ENCODE assay signal across 24 cellular contexts in the genomic region with DNA sequence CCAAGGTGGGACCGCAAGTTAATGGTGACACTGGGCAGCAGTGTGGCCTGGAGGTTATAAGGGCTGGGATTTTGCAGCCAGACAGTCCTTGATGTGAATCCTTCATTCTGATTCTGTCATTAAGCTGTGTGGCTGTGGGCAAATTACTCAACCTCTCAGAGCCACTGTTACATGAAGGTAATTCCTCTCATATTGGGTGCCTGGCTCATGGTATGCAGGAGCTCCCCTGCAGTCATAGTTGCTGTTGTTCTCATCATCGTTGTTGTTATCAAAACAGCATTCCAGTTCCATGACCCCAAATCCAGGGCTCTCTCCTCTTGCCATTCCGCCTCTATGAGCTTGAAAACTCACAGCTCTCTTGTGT. TPM values are rescaled to one million over a fixed set of nuclear protein-coding genes. Genes with fewer than 3 reads are reported as not detected.
DNase-seq lines count a peak whose midpoint lies in the region; ATAC-seq, FAIRE-seq and TF ChIP-seq lines count a peak whose summit lies in the region.
"Had no signal": no experiment of that assay in that cellular context is flagged by ENCODE, and none has a peak within 500 bp of the region (broad histone marks: within the 10 kb centered on the region; RNA-seq: fewer than 3 reads in every experiment).

No MANE protein-coding gene starts in this region.

- WGBS in HepG2 (ENCODE audit: low lambda C conversion rate) = 63% methylated on average over 3 of the region's 3 CpGs
- WGBS in right lobe of liver (ENCODE audit: insufficient coverage, low coverage, low lambda C conversion rate, missing lambda C conversion rate) = no CpG with 5 or more reads among the region's 3 CpGs

- H3K27ac Mint-ChIP-seq in central memory CD8-positive, alpha-beta T cell (ENCODE audit: low read depth) = peak overlapping the region; percentile 94
- peak overlapping the region in 9 of 10 donors; percentile 9 to 99 (median 97) for H3K27ac Mint-ChIP-seq in naive thymus-derived CD8-positive, alpha-beta T cell
- H3K27ac Mint-ChIP-seq: activated naive CD8-positive, alpha-beta T cell treated with anti-CD3 and anti-CD28 coated beads for 36 hours; activated T-cell treated with anti-CD3 and anti-CD28 coated beads, Interleukin-2, amount 50 U/mL, for 72 hours had no signal

- intact Hi-C loops in HepG2 (cut with micrococcal nuclease; ENCODE audit: unreplicated experiment) (no loop called here), right lobe of liver (cut with DNase I) (no loop called here), vagina (cut with DNase I) (no loop called here)

- H3K27ac ChIP-seq in HepG2 (ENCODE audit: extremely low read length, insufficient read depth, low read length) (no peak overlapping the region), right lobe of liver (no peak overlapping the region), vagina (peak overlapping the region; percentile 36)
- H3K27ac ChIP-seq: cardiac muscle cell, parathyroid adenoma, WERI-Rb-1 had no signal

- POLR2A ChIA-PET in HepG2 (lab: Yijun Ruan, JAX) = interaction anchor here (1.0 kb wide), 1 partner anchor 15 kb away, joined by 3 read pairs; no protein-coding TSS in a partner anchor
- POLR2A ChIA-PET in naive thymus-derived CD8-positive, alpha-beta T cell (lab: Charles Lee) = interaction anchor here (1.4 kb wide), 1 partner anchor 9 kb away, joined by 3 read pairs; no protein-coding TSS in a partner anchor

- H3K9me3 Mint-ChIP-seq in central memory CD8-positive, alpha-beta T cell = no peaks in the 10 kb centered on the region
- H3K9me3 Mint-ChIP-seq in naive thymus-derived CD8-positive, alpha-beta T cell = no peaks in the 10 kb centered on the region
- H3K9me3 Mint-ChIP-seq: activated naive CD8-positive, alpha-beta T cell treated with anti-CD3 and anti-CD28 coated beads for 36 hours; activated T-cell treated with anti-CD3 and anti-CD28 coated beads, Interleukin-2, amount 50 U/mL, for 72 hours; stimulated activated naive B cell treated with anti-CD40 and anti-IgM and Interleukin-4, amounts not matched to agents 10 μg/mL and 1 μg/mL and 100 μg/mL, for 72 hours had no signal

- no peak overlapping the region for H2AFZ ChIP-seq in HepG2 (ENCODE audit: low read length)
- H2AFZ ChIP-seq: parathyroid adenoma had no signal

- peak overlapping the region; percentile 13 for H3K4me3 Mint-ChIP-seq in central memory CD8-positive, alpha-beta T cell
- H3K4me3 Mint-ChIP-seq in naive thymus-derived CD8-positive, alpha-beta T cell = peak overlapping the region in 3 of 10 donors; percentile 14 to 71 (median 45)
- H3K4me3 Mint-ChIP-seq: activated naive CD8-positive, alpha-beta T cell treated with anti-CD3 and anti-CD28 coated beads for 36 hours; activated T-cell treated with anti-CD3 and anti-CD28 coated beads, Interleukin-2, amount 50 U/mL, for 72 hours had no signal

- H3K4me2 ChIP-seq in HepG2 (ENCODE audit: low read depth, low read length) = no peak overlapping the region

- no peaks in the 10 kb centered on the region for H3K27me3 ChIP-seq in HepG2 (ENCODE audit: control insufficient read depth in 1 of 2, insufficient read depth in 2 of 2, low read length in 2 of 2)
- H3K27me3 ChIP-seq in right lobe of liver = no peaks in the 10 kb centered on the region
- H3K27me3 ChIP-seq in vagina = no peaks in the 10 kb centered on the region
- H3K27me3 ChIP-seq: cardiac muscle cell, tibial nerve had no signal

- H3K27me3 Mint-ChIP-seq in central memory CD8-positive, alpha-beta T cell = no peaks in the 10 kb centered on the region
- H3K27me3 Mint-ChIP-seq in naive thymus-derived CD8-positive, alpha-beta T cell = no peaks in the 10 kb centered on the region
- H3K27me3 Mint-ChIP-seq: activated naive CD8-positive, alpha-beta T cell treated with anti-CD3 and anti-CD28 coated beads for 36 hours; stimulated activated naive B cell treated with anti-CD40 and anti-IgM and Interleukin-4, amounts not matched to agents 10 μg/mL and 1 μg/mL and 100 μg/mL, for 72 hours had no signal

- no peak for FAIRE-seq in HepG2 (lab: Jason Lieb, UNC)
- FAIRE-seq: A204.1, small intestine had no signal

- no peak for ATAC-seq in HepG2
- ATAC-seq in right lobe of liver = no peak
- no peak for ATAC-seq in central memory CD8-positive, alpha-beta T cell (replicated peaks; ENCODE audit: extremely low read depth, poor library complexity, severe bottlenecking)
- no peak for ATAC-seq in naive thymus-derived CD8-positive, alpha-beta T cell
- ATAC-seq: activated T-cell treated with anti-CD3 and anti-CD28 coated beads, Interleukin-2, amount 50 U/mL, for 72 hours; stimulated activated naive B cell treated with anti-CD40 and anti-IgM and Interleukin-4, amounts not matched to agents 10 μg/mL and 1 μg/mL and 100 μg/mL, for 72 hours had no signal

- TF ChIP-seq CTCF in HepG2 (CRISPR knock-in tag; IDR thresholded peaks at IDR 0.05) = no peak
- no peak for TF ChIP-seq CTCF in right lobe of liver (IDR thresholded peaks at IDR 0.05)
- no peak for TF ChIP-seq CTCF in vagina (IDR thresholded peaks at IDR 0.05)

- in situ Hi-C loops in HepG2 (cut with HindIII; ENCODE audit: extremely low pct_ligation_motif_present, low pct_unique_long_range_greater_than_20kb) = no loop called here

- TF ChIP-seq RAD21 in HepG2 (CRISPR knock-in tag; IDR thresholded peaks at IDR 0.05) = no peak

- TF ChIP-seq EP300 in HepG2 (IDR thresholded peaks at IDR 0.05; ENCODE audit: low read depth in 2 of 2, low read length in 2 of 2) = no peak
- TF ChIP-seq EP300 in HepG2 (CRISPR knock-in tag; IDR thresholded peaks at IDR 0.05; ENCODE audit: borderline replicate concordance) = no peak

- CTCF ChIA-PET in HepG2 (lab: Yijun Ruan, JAX; ENCODE audit: low intra/inter-chr PET ratio, low total read pairs) = no interaction called here

- DNase-seq in HepG2 (ENCODE audit: low spot score) = no peak
- no peak for DNase-seq in right lobe of liver
- no peak for DNase-seq in central memory CD8-positive, alpha-beta T cell (ENCODE audit: low spot score in 2 of 2)
- no peak for DNase-seq in naive thymus-derived CD8-positive, alpha-beta T cell
- no peak for DNase-seq in vagina (ENCODE audit: extremely low spot score in 2 of 2)
- DNase-seq in NK-92 (lab: John Stamatoyannopoulos, UW; ENCODE audit: unreplicated experiment) = no peak
- no peak for DNase-seq in RKO (ENCODE audit: low spot score)
- DNase-seq in D341Med (ENCODE audit: low spot score) = no peak
- DNase-seq: activated naive CD8-positive, alpha-beta T cell treated with anti-CD3 and anti-CD28 coated beads for 36 hours; activated T-cell treated with anti-CD3 and anti-CD28 coated beads, Interleukin-2, amount 50 U/mL, for 72 hours; effector memory CD4-positive, alpha-beta T cell; hippocampal formation; kidney glomerular epithelial cell; NCI-H1436 treated with DMSO at 0.1 percent for 48 hours; NCI-H2227 treated with DMSO at 0.1 percent for 48 hours; NK-92 treated with Interleukin-12 subunit alpha and Interleukin-12 subunit beta, amount 100 ng/mL, for 24 hours; small intestine; stimulated activated naive B cell treated with anti-CD40 and anti-IgM and Interleukin-4, amounts not matched to agents 10 μg/mL and 1 μg/mL and 100 μg/mL, for 72 hours; WERI-Rb-1 had no signal

- H3K4me1 ChIP-seq in HepG2 (ENCODE audit: insufficient read depth, low read length) = peaks cover 92% of the 10 kb centered on the region
- peaks cover 0 to 27% (median 12%) of the 10 kb centered on the region in 4 donors for H3K4me1 ChIP-seq in right lobe of liver
- peaks cover 30% of the 10 kb centered on the region for H3K4me1 ChIP-seq in vagina

- peaks cover 40% of the 10 kb centered on the region for H3K4me1 Mint-ChIP-seq in central memory CD8-positive, alpha-beta T cell
- peaks cover 19 to 46% (median 38%) of the 10 kb centered on the region in 4 donors for H3K4me1 Mint-ChIP-seq in naive thymus-derived CD8-positive, alpha-beta T cell

- H3K9me3 ChIP-seq in HepG2 (ENCODE audit: low read length) (no peaks in the 10 kb centered on the region), right lobe of liver (no peaks in the 10 kb centered on the region), vagina (no peaks in the 10 kb centered on the region)
- H3K9me3 ChIP-seq: tibial nerve had no signal

- no peak overlapping the region for H3K9ac ChIP-seq in HepG2 (ENCODE audit: insufficient read depth, low read depth, low read length)
- H3K9ac ChIP-seq: parathyroid adenoma had no signal

- H3K79me2 ChIP-seq in HepG2 (ENCODE audit: insufficient read depth, low read length) = no peaks in the 10 kb centered on the region
- H3K79me2 ChIP-seq: parathyroid adenoma had no signal

- H3K36me3 Mint-ChIP-seq in central memory CD8-positive, alpha-beta T cell (ENCODE audit: insufficient read depth) = peaks cover 18% of the 10 kb centered on the region
- peaks cover 0 to 4% (median 0%) of the 10 kb centered on the region in 3 donors for H3K36me3 Mint-ChIP-seq in naive thymus-derived CD8-positive, alpha-beta T cell
- H3K36me3 Mint-ChIP-seq: activated naive CD8-positive, alpha-beta T cell treated with anti-CD3 and anti-CD28 coated beads for 36 hours; CD14-positive monocyte; stimulated activated naive B cell treated with anti-CD40 and anti-IgM and Interleukin-4, amounts not matched to agents 10 μg/mL and 1 μg/mL and 100 μg/mL, for 72 hours had no signal

- H3K4me3 ChIP-seq in HepG2 (replicated peaks in 1 of 3; ENCODE audit: insufficient read depth in 1 of 3, low read depth in 2 of 3, low read length in 3 of 3) = no peak overlapping the region
- no peak overlapping the region for H3K4me3 ChIP-seq in right lobe of liver
- no peak overlapping the region for H3K4me3 ChIP-seq in vagina
- H3K4me3 ChIP-seq: cardiac muscle cell had no signal

- H4K20me1 ChIP-seq in HepG2 (ENCODE audit: insufficient read depth, low read length) = no peaks in the 10 kb centered on the region

- no peaks in the 10 kb centered on the region for H3K36me3 ChIP-seq in HepG2 (replicated peaks in 1 of 2; ENCODE audit: control insufficient read depth in 1 of 2, insufficient read depth in 2 of 2, low read length in 2 of 2)
- no peaks in the 10 kb centered on the region for H3K36me3 ChIP-seq in right lobe of liver
- peaks cover 0 to 6% of the 10 kb centered on the region in 2 donors for H3K36me3 ChIP-seq in vagina
- H3K36me3 ChIP-seq: cardiac muscle cell, WERI-Rb-1 had no signal

- BruUV-seq in HepG2 (replicated peaks; lab: Mats Ljungman, UMichigan) = no TSS peak

- TF ChIP-seq POLR2A in HepG2 (IDR thresholded peaks at IDR 0.05; ENCODE audit: insufficient read depth in 1 of 2, low read depth in 2 of 2, low read length in 2 of 2) (no peak), right lobe of liver (IDR thresholded peaks at IDR 0.05) (no peak), vagina (IDR thresholded peaks at IDR 0.05) (no peak)

RNA-seq across cellular contexts. Expression of gene RAB36, which starts 1.5 kb away (rescaled TPM):
- total RNA-seq in HepG2 (2016; rRNA removed; fragmentation: Illumina TruSeq; extraction: Trizol) = 0.20 and 0.24 TPM in 2 replicates
- 0.10 TPM in 1 of 2 replicates, not detected in the other for total RNA-seq in HepG2 (2016; cell fraction: cytosol; rRNA removed; fragmentation: Illumina TruSeq; extraction: Trizol; ENCODE audit: low read depth)
- 0.24 and 0.37 TPM in 2 replicates for total RNA-seq in HepG2 (2016; cell fraction: insoluble cytoplasmic fraction; rRNA removed; fragmentation: Illumina TruSeq; extraction: Trizol)
- total RNA-seq in HepG2 (2016; cell fraction: membrane; rRNA removed; fragmentation: Illumina TruSeq; extraction: Trizol) = 0.12 and 0.17 TPM in 2 replicates
- total RNA-seq in HepG2 (2016; cell fraction: nucleus; rRNA removed; fragmentation: Illumina TruSeq; extraction: Trizol) = 0.19 TPM in 2 replicates
- polyA plus RNA-seq in HepG2 (2011; rRNA removed) = 0.86 and 1.0 TPM in 2 replicates
- polyA plus RNA-seq in HepG2 (2011; cell fraction: cytosol; rRNA removed) = 0.74 and 0.89 TPM in 2 replicates
- polyA plus RNA-seq in HepG2 (2011; cell fraction: nucleus; rRNA removed) = 0.59 and 0.71 TPM in 2 replicates
- polyA plus RNA-seq in HepG2 (2012) = 0.49 and 0.95 TPM in 2 replicates
- 0.03 and 0.05 TPM in 2 replicates for polyA plus RNA-seq in HepG2 (2016; cell fraction: cytosol; fragmentation: Illumina TruSeq; extraction: Trizol; ENCODE audit: low read depth)
- 0.22 and 0.23 TPM in 2 replicates for polyA plus RNA-seq in HepG2 (2016; cell fraction: insoluble cytoplasmic fraction; fragmentation: Illumina TruSeq; extraction: Trizol; ENCODE audit: low read depth)
- 0.14 and 0.15 TPM in 2 replicates for polyA plus RNA-seq in HepG2 (2016; cell fraction: membrane; fragmentation: Illumina TruSeq; extraction: Trizol; ENCODE audit: low read depth)
- 0.19 and 0.33 TPM in 2 replicates for polyA plus RNA-seq in HepG2 (2016; cell fraction: nucleus; fragmentation: Illumina TruSeq; extraction: Trizol; ENCODE audit: insufficient read depth, low read depth)
- polyA minus RNA-seq in HepG2 (2011; rRNA and poly(A)+ RNA removed; ENCODE audit: low replicate concordance) = 0.02 and 2.6 TPM in 2 replicates
- polyA minus RNA-seq in HepG2 (2011; cell fraction: cytosol; rRNA and poly(A)+ RNA removed) = 0.44 and 0.49 TPM in 2 replicates
- polyA minus RNA-seq in HepG2 (2011; cell fraction: nucleus; rRNA and poly(A)+ RNA removed) = 0.37 and 0.64 TPM in 2 replicates
- under 1 TPM; 0.07 to 0.65 (median 0.19) TPM for total RNA-seq in right lobe of liver
- 1 to 10 TPM; 1.1 to 1.2 TPM for total RNA-seq in naive thymus-derived CD8-positive, alpha-beta T cell
- polyA plus RNA-seq in naive thymus-derived CD8-positive, alpha-beta T cell = 1 to 10 TPM in 1 of 3 donors, under 1 TPM in 2; 0.66 to 2.0 (median 0.97) TPM
- 3.2 TPM for total RNA-seq in vagina

RNA-seq across cellular contexts. Expression of gene RSPH14, which starts 5.0 kb away (rescaled TPM):
- 1.1 and 1.3 TPM in 2 replicates for total RNA-seq in HepG2 (2016; rRNA removed; fragmentation: Illumina TruSeq; extraction: Trizol)
- total RNA-seq in HepG2 (2016; cell fraction: cytosol; rRNA removed; fragmentation: Illumina TruSeq; extraction: Trizol; ENCODE audit: low read depth) = 0.35 and 0.71 TPM in 2 replicates
- total RNA-seq in HepG2 (2016; cell fraction: insoluble cytoplasmic fraction; rRNA removed; fragmentation: Illumina TruSeq; extraction: Trizol) = 0.67 and 1.0 TPM in 2 replicates
- 0.40 and 1.1 TPM in 2 replicates for total RNA-seq in HepG2 (2016; cell fraction: membrane; rRNA removed; fragmentation: Illumina TruSeq; extraction: Trizol)
- total RNA-seq in HepG2 (2016; cell fraction: nucleus; rRNA removed; fragmentation: Illumina TruSeq; extraction: Trizol) = 0.94 TPM in 1 of 2 replicates, not detected in the other
- 0.86 and 1.2 TPM in 2 replicates for polyA plus RNA-seq in HepG2 (2011; rRNA removed)
- polyA plus RNA-seq in HepG2 (2011; cell fraction: cytosol; rRNA removed) = 0.55 and 0.93 TPM in 2 replicates
- 0.48 and 0.50 TPM in 2 replicates for polyA plus RNA-seq in HepG2 (2011; cell fraction: nucleus; rRNA removed)
- polyA plus RNA-seq in HepG2 (2012) = 0.58 and 2.0 TPM in 2 replicates
- polyA plus RNA-seq in HepG2 (2016; cell fraction: cytosol; fragmentation: Illumina TruSeq; extraction: Trizol; ENCODE audit: low read depth) = 0.60 and 0.71 TPM in 2 replicates
- polyA plus RNA-seq in HepG2 (2016; cell fraction: insoluble cytoplasmic fraction; fragmentation: Illumina TruSeq; extraction: Trizol; ENCODE audit: low read depth) = 0.40 and 1.1 TPM in 2 replicates
- 0.47 and 2.4 TPM in 2 replicates for polyA plus RNA-seq in HepG2 (2016; cell fraction: membrane; fragmentation: Illumina TruSeq; extraction: Trizol; ENCODE audit: low read depth)
- polyA plus RNA-seq in HepG2 (2016; cell fraction: nucleus; fragmentation: Illumina TruSeq; extraction: Trizol; ENCODE audit: insufficient read depth, low read depth) = 1.6 and 2.0 TPM in 2 replicates
- polyA minus RNA-seq in HepG2 (2011; rRNA and poly(A)+ RNA removed; ENCODE audit: low replicate concordance) = 1.4 TPM in 1 of 2 replicates, not detected in the other
- polyA minus RNA-seq in HepG2 (2011; cell fraction: cytosol; rRNA and poly(A)+ RNA removed) = not detected in 2 replicates
- polyA minus RNA-seq in HepG2 (2011; cell fraction: nucleus; rRNA and poly(A)+ RNA removed) = 1.0 and 1.4 TPM in 2 replicates
- total RNA-seq in right lobe of liver = not detected
- under 1 TPM in 1 of 2 experiments, not detected in 1; 0.77 TPM for total RNA-seq in naive thymus-derived CD8-positive, alpha-beta T cell
- under 1 TPM in 1 of 3 donors, not detected in 2; 0.26 TPM for polyA plus RNA-seq in naive thymus-derived CD8-positive, alpha-beta T cell
- total RNA-seq in vagina = not detected
- polyA plus RNA-seq: CD14-positive monocyte had no signal

RNA-seq across cellular contexts. Expression of gene BCR, which starts 33.5 kb away (rescaled TPM):
- 33.6 and 35.4 TPM in 2 replicates for total RNA-seq in HepG2 (2016; rRNA removed; fragmentation: Illumina TruSeq; extraction: Trizol)
- 10.9 and 12.3 TPM in 2 replicates for total RNA-seq in HepG2 (2016; cell fraction: cytosol; rRNA removed; fragmentation: Illumina TruSeq; extraction: Trizol; ENCODE audit: low read depth)
- total RNA-seq in HepG2 (2016; cell fraction: insoluble cytoplasmic fraction; rRNA removed; fragmentation: Illumina TruSeq; extraction: Trizol) = 29.4 and 37.4 TPM in 2 replicates
- total RNA-seq in HepG2 (2016; cell fraction: membrane; rRNA removed; fragmentation: Illumina TruSeq; extraction: Trizol) = 17.4 and 22.3 TPM in 2 replicates
- total RNA-seq in HepG2 (2016; cell fraction: nucleus; rRNA removed; fragmentation: Illumina TruSeq; extraction: Trizol) = 26.4 and 32.2 TPM in 2 replicates
- 19.9 and 21.9 TPM in 2 replicates for polyA plus RNA-seq in HepG2 (2011; rRNA removed)
- 28.9 and 33.8 TPM in 2 replicates for polyA plus RNA-seq in HepG2 (2011; cell fraction: cytosol; rRNA removed)
- 66.0 and 71.9 TPM in 2 replicates for polyA plus RNA-seq in HepG2 (2011; cell fraction: nucleus; rRNA removed)
- polyA plus RNA-seq in HepG2 (2012) = 21.2 and 25.3 TPM in 2 replicates
- polyA plus RNA-seq in HepG2 (2016; cell fraction: cytosol; fragmentation: Illumina TruSeq; extraction: Trizol; ENCODE audit: low read depth) = 2.3 and 4.6 TPM in 2 replicates
- 26.5 and 34.8 TPM in 2 replicates for polyA plus RNA-seq in HepG2 (2016; cell fraction: insoluble cytoplasmic fraction; fragmentation: Illumina TruSeq; extraction: Trizol; ENCODE audit: low read depth)
- 11.6 and 12.9 TPM in 2 replicates for polyA plus RNA-seq in HepG2 (2016; cell fraction: membrane; fragmentation: Illumina TruSeq; extraction: Trizol; ENCODE audit: low read depth)
- 45.4 and 51.6 TPM in 2 replicates for polyA plus RNA-seq in HepG2 (2016; cell fraction: nucleus; fragmentation: Illumina TruSeq; extraction: Trizol; ENCODE audit: insufficient read depth, low read depth)
- polyA minus RNA-seq in HepG2 (2011; rRNA and poly(A)+ RNA removed; ENCODE audit: low replicate concordance) = 67.7 and 82.7 TPM in 2 replicates
- 43.0 and 57.5 TPM in 2 replicates for polyA minus RNA-seq in HepG2 (2011; cell fraction: cytosol; rRNA and poly(A)+ RNA removed)
- 24.6 and 32.1 TPM in 2 replicates for polyA minus RNA-seq in HepG2 (2011; cell fraction: nucleus; rRNA and poly(A)+ RNA removed)
- total RNA-seq in right lobe of liver = 10 to 100 TPM; 22.7 to 28.8 (median 24.3) TPM
- total RNA-seq in naive thymus-derived CD8-positive, alpha-beta T cell = 10 to 100 TPM; 72.1 to 76.9 TPM
- polyA plus RNA-seq in naive thymus-derived CD8-positive, alpha-beta T cell = 10 to 100 TPM in 1 of 3 donors, 1 to 10 TPM in 2; 3.8 to 18.3 (median 5.6) TPM
- 52.5 TPM for total RNA-seq in vagina
